9 cellular contexts compared by ENCODE assay signal in genomic region chr9:14910178-14910805, GRCh38. TPM values are rescaled to one million over a fixed set of nuclear protein-coding genes. Genes with fewer than 3 reads are reported as not detected.
DNase-seq lines count a peak whose midpoint lies in the region; ATAC-seq and TF ChIP-seq lines count a peak whose summit lies in the region.
"Had no signal": no experiment of that assay in that cellular context is flagged by ENCODE, and none has a peak within 500 bp of the region (broad histone marks: within the 10 kb centered on the region; RNA-seq: fewer than 3 reads in every experiment).

Gene FREM1 (minus strand): TSS chr9:14910428. CDS start chr9:14868977, 41,451 bp downstream.

- TF ChIP-seq CTCF in fibroblast of villous mesenchyme (IDR thresholded peaks at IDR 0.05; ENCODE audit: insufficient read depth, low read depth, low read length) (no peak), omental fat pad (IDR thresholded peaks at IDR 0.05) (no peak)

- DNase-seq in COLO829 (ENCODE audit: low spot score), result peak; percentile 43
- peak; percentile 92 for DNase-seq in NCI-H69 (lab: John Stamatoyannopoulos, UW)
- DNase-seq in fibroblast of villous mesenchyme (ENCODE audit: low read depth), result peak; percentile 16
- no peak for DNase-seq in omental fat pad (ENCODE audit: low spot score)
- DNase-seq: activated CD4-positive, alpha-beta T cell treated with anti-CD3 and anti-CD28 coated beads for 4 hours had no signal

- H3K4me3 ChIP-seq in fibroblast of villous mesenchyme (ENCODE audit: low read depth, low read length), result peak within 1 kb of the TSS; percentile 4

- ATAC-seq in omental fat pad (ENCODE audit: low FRiP score) (peak; percentile 41), HG02798 (IDR thresholded peaks at IDR 0.05; ENCODE audit: poor library complexity, unreplicated experiment) (no peak), HG03159 (IDR thresholded peaks at IDR 0.05; ENCODE audit: unreplicated experiment) (no peak), HG02642 (IDR thresholded peaks at IDR 0.05; ENCODE audit: poor library complexity, unreplicated experiment) (no peak), GM19397 (IDR thresholded peaks at IDR 0.05; ENCODE audit: unreplicated experiment) (no peak)

RNA-seq across cellular contexts. Expression of gene FREM1, which starts in this region (rescaled TPM):
- total RNA-seq in fibroblast of villous mesenchyme, result 0.32 and 0.86 TPM in 2 replicates
- total RNA-seq in omental fat pad, result 1 to 10 TPM; 1.3 to 5.0 (median 2.2) TPM

Comparison
In these comparisons a context has a peak if more than half of its experiments do, and no peak if none do; other contexts are left out.
1. Peak in DNase-seq and H3K4me3 ChIP-seq in fibroblast of villous mesenchyme; RNA of the gene not detected or under 1 TPM.